Comparison of ENCODE assay signal across 1 cellular context in genomic region chr9:136249881-136250559, GRCh38.
TF ChIP-seq lines count a peak whose summit lies in the region.

No MANE protein-coding gene starts in this region.

TF ChIP-seq in K562, 482 proteins besides CTCF, POLR2A, EP300 and RAD21 (continued from another document):
- TF ChIP-seq PRDM10 (IDR thresholded peaks at IDR 0.05; ENCODE audit: partially characterized antibody) (no peak), ZZZ3 (IDR thresholded peaks at IDR 0.05) (no peak), PKNOX1 (IDR thresholded peaks at IDR 0.05) (peak; percentile 20; the same call in 1 of the 2 replicates), GABPB2 (CRISPR knock-in tag; conservative IDR thresholded peaks at IDR 0.05) (no peak), ZBTB43 (CRISPR knock-in tag; IDR thresholded peaks at IDR 0.05) (no peak), PHF21A (IDR thresholded peaks at IDR 0.05; ENCODE audit: borderline replicate concordance, low read depth) (0 out of 2 replicates have a peak, but pooled peaks have one; percentile 20), SRSF7 (optimal IDR thresholded peaks at IDR 0.05; ENCODE audit: low read depth, low read length) (no peak), USF2 (CRISPR knock-in tag; IDR thresholded peaks at IDR 0.05) (peak; percentile 64), TCF3 (CRISPR knock-in tag; IDR thresholded peaks at IDR 0.05) (no peak; the same call in 1 of the 2 replicates), ZFP30 (CRISPR knock-in tag; IDR thresholded peaks at IDR 0.05; ENCODE audit: borderline replicate concordance) (no peak), NFATC3 (IDR thresholded peaks at IDR 0.05) (no peak), NFRKB (IDR thresholded peaks at IDR 0.05; ENCODE audit: low read depth) (no peak), RAD51 (IDR thresholded peaks at IDR 0.05; ENCODE audit: borderline replicate concordance, low read depth) (no peak; the same call in 1 of the 2 replicates), EGR1 (conservative IDR thresholded peaks at IDR 0.05) (0 out of 2 replicates have a peak, but pooled peaks have one; percentile 8), MEIS2 (IDR thresholded peaks at IDR 0.05; ENCODE audit: partially characterized antibody) (peak; percentile 58), ZNF197 (CRISPR knock-in tag; IDR thresholded peaks at IDR 0.05; ENCODE audit: low read depth) (no peak), ZNF395 (CRISPR knock-in tag; IDR thresholded peaks at IDR 0.05) (0 out of 2 replicates have a peak, but pooled peaks have one; percentile 44), PREB (CRISPR knock-in tag; IDR thresholded peaks at IDR 0.05) (no peak), ZNF431 (CRISPR knock-in tag; IDR thresholded peaks at IDR 0.05) (no peak), TAF1 (IDR thresholded peaks at IDR 0.05; ENCODE audit: control insufficient read depth, extremely low read depth, insufficient read depth, low read length, severe bottlenecking) (no peak), ATF6 (CRISPR knock-in tag; IDR thresholded peaks at IDR 0.05) (no peak), ZNF592 (IDR thresholded peaks at IDR 0.05) (no peak), NFE2 (IDR thresholded peaks at IDR 0.05; ENCODE audit: low read depth) (no peak), RBM25 (IDR thresholded peaks at IDR 0.05; ENCODE audit: low read depth, low read length, severe bottlenecking) (no peak), MCM7 (IDR thresholded peaks at IDR 0.05) (no peak), ZNF133 (CRISPR knock-in tag; IDR thresholded peaks at IDR 0.05) (no peak), ETV1 (tag; conservative IDR thresholded peaks at IDR 0.05; ENCODE audit: low read depth) (no peak), IRF9 (tag; IDR thresholded peaks at IDR 0.05) (no peak), CREB3L1 (IDR thresholded peaks at IDR 0.05; ENCODE audit: borderline replicate concordance, low read depth) (peak; percentile 59; the same call in 1 of the 2 replicates), IRF1 (CRISPR knock-in tag; IDR thresholded peaks at IDR 0.05; ENCODE audit: borderline replicate concordance) (no peak), ZC3H8 (IDR thresholded peaks at IDR 0.05) (no peak), CBFA2T2 (conservative IDR thresholded peaks at IDR 0.05) (peak; percentile 62), CXXC5 (CRISPR knock-in tag; IDR thresholded peaks at IDR 0.05) (0 out of 2 replicates have a peak, but pooled peaks have one; percentile 19)
